Comparison of ENCODE assay signal across 13 cellular contexts in genomic region chr7:5671053-5671452, GRCh38.
A peak's percentile ranks its signal among the peaks of the same experiment; 100 is the strongest.
DNase-seq lines count a peak whose midpoint lies in the region; ATAC-seq and TF ChIP-seq lines count a peak whose summit lies in the region.
"Had no signal": no experiment of that assay in that cellular context is flagged by ENCODE, and none has a peak within 500 bp of the region (broad histone marks: within the 10 kb centered on the region; RNA-seq: fewer than 3 reads in every experiment).

No MANE protein-coding gene starts in this region.

- peak overlapping the region; percentile 41 for H3K27ac ChIP-seq in colonic mucosa
- peak overlapping the region; percentile 72 to 84 (median 75) for H3K27ac ChIP-seq in upper lobe of left lung

- no peak for ATAC-seq in activated naive CD8-positive, alpha-beta T cell treated with anti-CD3 and anti-CD28 coated beads, Interleukin-2, amount 50 U/mL, for 24 hours
- peak; percentile 21 for ATAC-seq in mucosa of descending colon
- ATAC-seq in upper lobe of left lung (ENCODE audit: low FRiP score in 2 of 2) = no peak
- ATAC-seq in HG02870 (IDR thresholded peaks at IDR 0.05; ENCODE audit: unreplicated experiment) = no peak
- no peak for ATAC-seq in GM19023 (IDR thresholded peaks at IDR 0.05; ENCODE audit: unreplicated experiment)

- H3K4me3 ChIP-seq in colonic mucosa (no peak overlapping the region), mucosa of descending colon (no peak overlapping the region), upper lobe of left lung (no peak overlapping the region)

- no peaks in the 10 kb centered on the region for H3K9me3 ChIP-seq in colonic mucosa
- H3K9me3 ChIP-seq in mucosa of descending colon = no peaks in the 10 kb centered on the region
- no peaks in the 10 kb centered on the region for H3K9me3 ChIP-seq in upper lobe of left lung

- no peaks in the 10 kb centered on the region for H3K9me3 Mint-ChIP-seq in activated naive CD8-positive, alpha-beta T cell (ENCODE audit: low read depth)
- H3K9me3 Mint-ChIP-seq in activated naive CD8-positive, alpha-beta T cell treated with anti-CD3 and anti-CD28 coated beads, Interleukin-2, amount 50 U/mL, for 24 hours = no peaks in the 10 kb centered on the region
- H3K9me3 Mint-ChIP-seq: neural crest cell had no signal

- H3K27me3 ChIP-seq in colonic mucosa (no peaks in the 10 kb centered on the region), upper lobe of left lung (no peaks in the 10 kb centered on the region)

- H3K9ac ChIP-seq in colonic mucosa (ENCODE audit: low read depth in 2 of 2, low read length in 2 of 2) = no peak overlapping the region

- TF ChIP-seq POLR2A in upper lobe of left lung (IDR thresholded peaks at IDR 0.05) = no peak

- peak overlapping the region; percentile 22 for H3K27ac Mint-ChIP-seq in activated naive CD8-positive, alpha-beta T cell
- no peak overlapping the region for H3K27ac Mint-ChIP-seq in activated naive CD8-positive, alpha-beta T cell treated with anti-CD3 and anti-CD28 coated beads, Interleukin-2, amount 50 U/mL, for 24 hours

- no peaks in the 10 kb centered on the region for H3K36me3 ChIP-seq in colonic mucosa
- no peaks in the 10 kb centered on the region for H3K36me3 ChIP-seq in mucosa of descending colon (ENCODE audit: low read depth)
- H3K36me3 ChIP-seq in upper lobe of left lung = peaks cover 0 to 3% (median 0%) of the 10 kb centered on the region in 4 donors

- intact Hi-C loops in colonic mucosa (cut with DNase I) (no loop called here), mucosa of descending colon (cut with DNase I, micrococcal nuclease) (loop anchor here in 1 of 2 donors (10.0 kb wide), 1 partner anchor 176 kb away; no protein-coding TSS in a partner anchor)

- H3K27me3 Mint-ChIP-seq in activated naive CD8-positive, alpha-beta T cell = no peaks in the 10 kb centered on the region
- H3K27me3 Mint-ChIP-seq in activated naive CD8-positive, alpha-beta T cell treated with anti-CD3 and anti-CD28 coated beads, Interleukin-2, amount 50 U/mL, for 24 hours = no peaks in the 10 kb centered on the region

- H3K4me3 Mint-ChIP-seq in activated naive CD8-positive, alpha-beta T cell = no peak overlapping the region
- H3K4me3 Mint-ChIP-seq in activated naive CD8-positive, alpha-beta T cell treated with anti-CD3 and anti-CD28 coated beads, Interleukin-2, amount 50 U/mL, for 24 hours = no peak overlapping the region
- H3K4me3 Mint-ChIP-seq: neural crest cell had no signal

- no peak for TF ChIP-seq CTCF in colonic mucosa (IDR thresholded peaks at IDR 0.05)
- no peak for TF ChIP-seq CTCF in mucosa of descending colon (IDR thresholded peaks at IDR 0.05)
- no peak for TF ChIP-seq CTCF in upper lobe of left lung (IDR thresholded peaks at IDR 0.05)

- no peak for DNase-seq in activated naive CD8-positive, alpha-beta T cell treated with anti-CD3 and anti-CD28 coated beads, Interleukin-2, amount 50 U/mL, for 24 hours
- no peak for DNase-seq in colonic mucosa
- no peak for DNase-seq in mucosa of descending colon
- DNase-seq in upper lobe of left lung = no peak
- DNase-seq in KG1 (lab: John Stamatoyannopoulos, UW) = no peak
- DNase-seq: activated CD4-positive, alpha-beta T cell treated with anti-CD3 and anti-CD28 coated beads for 1 hour; activated naive CD4-positive, alpha-beta T cell; NCI-H345; stimulated activated naive CD4-positive, alpha-beta T cell had no signal

- no peak for TF ChIP-seq EP300 in upper lobe of left lung (IDR thresholded peaks at IDR 0.05)

- H3K4me1 ChIP-seq in colonic mucosa = no peaks in the 10 kb centered on the region
- H3K4me1 ChIP-seq in mucosa of descending colon (ENCODE audit: low read depth) = no peaks in the 10 kb centered on the region
- peaks cover 22 to 39% (median 34%) of the 10 kb centered on the region in 4 donors for H3K4me1 ChIP-seq in upper lobe of left lung

- WGBS in upper lobe of left lung, 2 donors = 58 to 73% methylated on average over 1 of the region's 1 CpG

- no peaks in the 10 kb centered on the region for H3K36me3 Mint-ChIP-seq in activated naive CD8-positive, alpha-beta T cell
- peaks cover 14% of the 10 kb centered on the region for H3K36me3 Mint-ChIP-seq in activated naive CD8-positive, alpha-beta T cell treated with anti-CD3 and anti-CD28 coated beads, Interleukin-2, amount 50 U/mL, for 24 hours (ENCODE audit: low read depth)

- peaks cover 11% of the 10 kb centered on the region for H3K4me1 Mint-ChIP-seq in activated naive CD8-positive, alpha-beta T cell (ENCODE audit: low read depth)
- peaks cover 18% of the 10 kb centered on the region for H3K4me1 Mint-ChIP-seq in activated naive CD8-positive, alpha-beta T cell treated with anti-CD3 and anti-CD28 coated beads, Interleukin-2, amount 50 U/mL, for 24 hours
